In the genomic region with DNA sequence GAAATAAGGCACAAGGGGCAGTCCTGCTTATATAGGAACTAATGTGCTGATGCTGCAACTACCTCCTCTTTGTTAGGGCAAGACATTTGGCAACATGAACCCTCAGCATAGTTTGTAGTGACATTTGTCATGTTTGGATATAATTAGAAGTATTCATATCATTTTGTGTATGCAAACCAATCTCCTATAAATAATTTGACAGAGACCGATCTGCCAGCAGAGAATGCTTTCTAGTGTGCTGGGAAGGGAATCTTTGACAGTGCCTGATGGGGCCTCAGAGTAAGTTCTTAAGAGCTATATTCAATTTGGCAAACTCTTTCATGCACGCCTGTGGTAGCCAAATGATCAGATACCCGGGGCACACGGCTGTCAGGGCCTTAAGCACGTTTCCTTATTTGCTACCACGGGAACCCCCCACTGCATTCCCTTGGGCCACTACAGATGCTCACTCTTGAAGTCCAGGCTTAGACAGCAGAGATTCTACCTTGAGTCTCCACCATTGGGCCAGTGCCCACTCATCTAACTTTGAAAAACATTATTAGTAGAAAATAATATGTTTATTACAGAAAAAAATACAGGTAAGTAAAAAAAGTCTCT, we compare ENCODE assay signal across 26 cellular contexts. TPM values are rescaled to one million over a fixed set of nuclear protein-coding genes. Genes with fewer than 3 reads are reported as not detected.
"Had no signal": no experiment of that assay in that cellular context is flagged by ENCODE, and none has a peak within 500 bp of the region (broad histone marks: within the 10 kb centered on the region; RNA-seq: fewer than 3 reads in every experiment).

Gene MYH8, minus strand, starts transcription at position 5 of the 597 bp plus-strand sequence. CDS start 1,723 bp downstream, outside the sequence.

- H3K36me3 ChIP-seq: lower lobe of right lung, neural progenitor cell, right lobe of liver, tibial artery had no signal

- H3K4me1 Mint-ChIP-seq: naive B cell; neural progenitor cell; stimulated activated effector memory CD8-positive, alpha-beta T cell treated with anti-CD3 and anti-CD28 coated beads, Interleukin-12 subunit alpha, Interleukin-12 subunit beta, amount 100 ng/mL, for 72 hours had no signal

- H3K9me3 ChIP-seq: lower lobe of right lung, right lobe of liver, testis, tibial artery had no signal

- H2AFZ ChIP-seq: parathyroid adenoma had no signal

- H3K9ac ChIP-seq: neural progenitor cell, parathyroid adenoma had no signal

- FAIRE-seq: keratinocyte had no signal

- H3K27ac Mint-ChIP-seq: naive B cell; natural killer cell treated with Interleukin-12 subunit alpha and Interleukin-12 subunit beta and Interleukin-15 and Interleukin-18, amount 100 ng/mL, for 72 hours; neural progenitor cell; progenitor cell of endocrine pancreas; stimulated activated effector memory CD8-positive, alpha-beta T cell treated with anti-CD3 and anti-CD28 coated beads, Interleukin-12 subunit alpha, Interleukin-12 subunit beta, amount 100 ng/mL, for 72 hours; type B pancreatic cell had no signal

- DNase-seq: cortex of kidney; dorsolateral prefrontal cortex; effector CD4-positive, alpha-beta T cell; head of caudate nucleus; left ventricle myocardium superior; lower lobe of right lung; naive B cell; right lobe of liver; stimulated activated CD4-positive, alpha-beta T cell treated with anti-CD3 and anti-CD28 coated beads, Interleukin-2, amount 100 ng/mL, for 24 hours; stimulated activated CD4-positive, alpha-beta T cell treated with anti-CD3 and anti-CD28 coated beads, Interleukin-4, amount 100 ng/mL, for 24 hours; stimulated activated naive CD8-positive, alpha-beta T cell treated with anti-CD3 and anti-CD28 coated beads, Interleukin-15, Interleukin-2, amounts not matched to agents 100 U/mL and 50 U/mL, for 24 hours; substantia nigra; testis; tibial artery had no signal

- ATAC-seq: left ventricle myocardium superior; lower lobe of right lung; natural killer cell treated with Interleukin-12 subunit alpha and Interleukin-12 subunit beta and Interleukin-15 and Interleukin-18, amount 100 ng/mL, for 72 hours; right lobe of liver; stimulated activated effector memory CD8-positive, alpha-beta T cell treated with anti-CD3 and anti-CD28 coated beads, Interleukin-12 subunit alpha, Interleukin-12 subunit beta, amount 100 ng/mL, for 72 hours; stimulated activated naive CD8-positive, alpha-beta T cell treated with anti-CD3 and anti-CD28 coated beads, Interleukin-15, Interleukin-2, amounts not matched to agents 100 U/mL and 50 U/mL, for 24 hours had no signal

- H3K27ac ChIP-seq: lower lobe of right lung, neural progenitor cell, parathyroid adenoma, right lobe of liver, testis, tibial artery had no signal

- H3K27me3 Mint-ChIP-seq: type B pancreatic cell had no signal

- H3K4me3 ChIP-seq: dorsolateral prefrontal cortex, lower lobe of right lung, neural progenitor cell, right lobe of liver, testis, tibial artery had no signal

- H3K4me2 ChIP-seq: neural progenitor cell had no signal

- H3K27me3 ChIP-seq: dorsolateral prefrontal cortex, neural progenitor cell, right lobe of liver, testis, tibial artery had no signal

- H3K4me3 Mint-ChIP-seq: naive B cell; natural killer cell treated with Interleukin-12 subunit alpha and Interleukin-12 subunit beta and Interleukin-15 and Interleukin-18, amount 100 ng/mL, for 72 hours; neural progenitor cell; stimulated activated effector memory CD8-positive, alpha-beta T cell treated with anti-CD3 and anti-CD28 coated beads, Interleukin-12 subunit alpha, Interleukin-12 subunit beta, amount 100 ng/mL, for 72 hours; type B pancreatic cell had no signal

- H3K4me1 ChIP-seq: lower lobe of right lung, neural progenitor cell, parathyroid adenoma, right lobe of liver, testis, tibial artery had no signal

- H3K9me3 Mint-ChIP-seq: natural killer cell treated with Interleukin-12 subunit alpha and Interleukin-12 subunit beta and Interleukin-15 and Interleukin-18, amount 100 ng/mL, for 72 hours; neural progenitor cell; stimulated activated effector memory CD8-positive, alpha-beta T cell treated with anti-CD3 and anti-CD28 coated beads, Interleukin-12 subunit alpha, Interleukin-12 subunit beta, amount 100 ng/mL, for 72 hours; type B pancreatic cell had no signal

- H3K36me3 Mint-ChIP-seq: naive B cell; natural killer cell treated with Interleukin-12 subunit alpha and Interleukin-12 subunit beta and Interleukin-15 and Interleukin-18, amount 100 ng/mL, for 72 hours; neural progenitor cell; stimulated activated effector memory CD8-positive, alpha-beta T cell treated with anti-CD3 and anti-CD28 coated beads, Interleukin-12 subunit alpha, Interleukin-12 subunit beta, amount 100 ng/mL, for 72 hours; type B pancreatic cell had no signal

- H3K79me2 ChIP-seq: parathyroid adenoma had no signal

RNA-seq across cellular contexts. Expression of gene MYH8, which starts in this region (rescaled TPM):
- total RNA-seq: fibroblast of villous mesenchyme; left ventricle myocardium superior; lower lobe of right lung; mesenteric fat pad; natural killer cell treated with Interleukin-12 subunit alpha and Interleukin-12 subunit beta and Interleukin-15 and Interleukin-18, amount 100 ng/mL, for 72 hours; osteoblast; progenitor cell of endocrine pancreas; right lobe of liver had no signal
- polyA plus RNA-seq: esophagus, keratinocyte, urinary bladder had no signal
